8 cellular contexts compared by ENCODE assay signal in genomic region chr12:93442411-93443340, GRCh38. TPM values are rescaled to one million over a fixed set of nuclear protein-coding genes. Genes with fewer than 3 reads are reported as not detected.
DNase-seq lines count a peak whose midpoint lies in the region; ATAC-seq and TF ChIP-seq lines count a peak whose summit lies in the region.

No MANE protein-coding gene starts in this region.

- H3K4me3 Mint-ChIP-seq in osteocyte (ENCODE audit: unreplicated experiment), result peak overlapping the region; percentile 95

- peak overlapping the region; percentile 93 for H3K4me3 ChIP-seq in GM12865 (ENCODE audit: low read depth, low read length)

- H3K9me3 Mint-ChIP-seq in osteocyte (ENCODE audit: unreplicated experiment), result no peaks in the 10 kb centered on the region

- DNase-seq in GM12865 (ENCODE audit: low read depth) (no peak), RPMI8226 (peak; percentile 5), osteocyte (ENCODE audit: extremely low spot score, unreplicated experiment) (no peak), GDM1 (lab: John Stamatoyannopoulos, UW) (no peak), inferior parietal cortex (ENCODE audit: extremely low spot score) (no peak)
- DNase-seq in stimulated activated CD4-positive, alpha-beta T cell treated with anti-CD3 and anti-CD28 coated beads, Interleukin-2, amount 100 ng/mL, for 24 hours, result no peak

- TF ChIP-seq CTCF in GM12865 (IDR thresholded peaks at IDR 0.05; ENCODE audit: insufficient read depth, low read depth, low read length, missing control alignments), result no peak
- no peak for TF ChIP-seq CTCF in osteocyte (IDR thresholded peaks at IDR 0.05)

- H3K27me3 Mint-ChIP-seq in osteocyte (ENCODE audit: unreplicated experiment), result no peaks in the 10 kb centered on the region

- peaks cover 29% of the 10 kb centered on the region for H3K4me1 Mint-ChIP-seq in osteocyte (ENCODE audit: unreplicated experiment)

- H3K36me3 Mint-ChIP-seq in osteocyte (ENCODE audit: unreplicated experiment), result no peaks in the 10 kb centered on the region

- ATAC-seq in esophagus mucosa, result peak; percentile 19
- ATAC-seq in HG02610 (IDR thresholded peaks at IDR 0.05; ENCODE audit: unreplicated experiment), result no peak

- H3K27ac Mint-ChIP-seq in osteocyte (ENCODE audit: unreplicated experiment), result peak overlapping the region; percentile 94

RNA-seq across cellular contexts. Expression of gene UBE2N, which starts 0.9 kb away (rescaled TPM):
- total RNA-seq in esophagus mucosa (89.2 TPM), osteocyte (68.3 and 70.6 TPM in 2 replicates)

RNA-seq across cellular contexts. Expression of gene MRPL42, which starts 24.6 kb away (rescaled TPM):
- 47.9 TPM for total RNA-seq in esophagus mucosa
- 52.2 and 55.8 TPM in 2 replicates for total RNA-seq in osteocyte
